Comparison of ENCODE assay signal across 31 cellular contexts in the genomic region with DNA sequence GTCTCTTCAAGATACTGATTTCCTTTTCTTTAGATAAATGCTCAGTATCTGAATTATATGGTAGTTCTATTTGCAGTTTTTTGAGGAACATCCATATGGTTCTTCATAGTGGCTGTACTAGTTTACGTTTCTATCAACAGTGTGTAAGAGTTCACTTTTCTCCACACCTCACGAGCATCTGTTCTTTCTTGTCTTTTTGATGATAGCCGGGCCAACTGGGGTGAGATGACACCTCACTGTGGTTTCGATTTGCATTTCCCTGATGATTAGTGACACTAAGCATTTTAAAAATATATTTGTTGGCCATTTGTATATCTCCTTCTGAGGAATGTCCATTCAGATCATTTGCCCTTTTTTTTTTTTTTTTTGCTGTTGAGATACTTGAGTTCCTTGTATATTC.
"Had no signal": no experiment of that assay in that cellular context is flagged by ENCODE, and none has a peak within 500 bp of the region (broad histone marks: within the 10 kb centered on the region; RNA-seq: fewer than 3 reads in every experiment).

No MANE protein-coding gene starts in this region.

- FAIRE-seq: bronchial epithelial cell had no signal

- H3K4me1 ChIP-seq: adrenal gland, SJSA1 had no signal

- H3K27ac Mint-ChIP-seq: activated CD4-positive, alpha-beta memory T cell treated with anti-CD3 and anti-CD28 coated beads for 36 hours; activated naive CD4-positive, alpha-beta T cell treated with anti-CD3 and anti-CD28 coated beads for 36 hours; activated naive CD4-positive, alpha-beta T cell treated with anti-CD3 and anti-CD28 coated beads, Interleukin-2, amount 50 U/mL, for 72 hours; activated T-helper 1 cell treated with anti-CD3 and anti-CD28 coated beads, Interleukin-12 subunit alpha, Interleukin-12 subunit beta, Interleukin-2, Interleukin-4 antibody, amounts not matched to agents 30 ng/mL and 10 ng/mL and 1 ng/mL, durations not matched to agents 14 hours and 24 hours and 36 hours; brain; T-helper 1 cell treated with Interleukin-12 subunit alpha and Interleukin-12 subunit beta and Interleukin-4 antibody, amounts not matched to agents 30 μg/mL and 1 μg/mL, for 36 hours; T-helper 2 cell treated with Interferon-gamma antibody and Interleukin-4, amounts not matched to agents 5 μg/mL and 100 μg/mL, for 36 hours; WTC11 had no signal

- H3K9me3 ChIP-seq: SJSA1, SK-N-SH had no signal

- H3K27ac ChIP-seq: adrenal gland, SJSA1 had no signal

- H3K27me3 ChIP-seq: adrenal gland, SJSA1 had no signal

- H3K9ac ChIP-seq: SK-N-SH had no signal

- H3K4me2 ChIP-seq: SK-N-SH had no signal

- ATAC-seq: activated naive CD4-positive, alpha-beta T cell treated with anti-CD3 and anti-CD28 coated beads, Interleukin-2, amount 50 U/mL, for 72 hours; activated T-cell treated with anti-CD3 and anti-CD28 coated beads, Interleukin-2, amount 50 U/mL, for 4 hours; Panc1; WTC11 had no signal

- H3K36me3 ChIP-seq: adrenal gland, SJSA1 had no signal

- H3K4me3 ChIP-seq: adrenal gland, SJSA1 had no signal

- H3K4me3 Mint-ChIP-seq: activated CD4-positive, alpha-beta memory T cell treated with anti-CD3 and anti-CD28 coated beads for 36 hours; activated naive CD4-positive, alpha-beta T cell treated with anti-CD3 and anti-CD28 coated beads for 36 hours; activated T-cell treated with anti-CD3 and anti-CD28 coated beads, Interleukin-2, amount 50 U/mL, for 4 hours; activated T-helper 1 cell treated with anti-CD3 and anti-CD28 coated beads, Interleukin-12 subunit alpha, Interleukin-12 subunit beta, Interleukin-2, Interleukin-4 antibody, amounts not matched to agents 30 ng/mL and 10 ng/mL and 1 ng/mL, durations not matched to agents 14 hours and 24 hours and 36 hours; brain; T-helper 1 cell treated with Interleukin-12 subunit alpha and Interleukin-12 subunit beta and Interleukin-4 antibody, amounts not matched to agents 30 μg/mL and 1 μg/mL, for 36 hours; T-helper 2 cell treated with Interferon-gamma antibody and Interleukin-4, amounts not matched to agents 5 μg/mL and 100 μg/mL, for 36 hours; WTC11 had no signal

- H3K9me3 Mint-ChIP-seq: activated CD4-positive, alpha-beta memory T cell treated with anti-CD3 and anti-CD28 coated beads for 36 hours; activated T-helper 1 cell treated with anti-CD3 and anti-CD28 coated beads, Interleukin-12 subunit alpha, Interleukin-12 subunit beta, Interleukin-2, Interleukin-4 antibody, amounts not matched to agents 30 ng/mL and 10 ng/mL and 1 ng/mL, durations not matched to agents 14 hours and 24 hours and 36 hours; T-helper 1 cell treated with Interleukin-12 subunit alpha and Interleukin-12 subunit beta and Interleukin-4 antibody, amounts not matched to agents 30 μg/mL and 1 μg/mL, for 36 hours; T-helper 2 cell treated with Interferon-gamma antibody and Interleukin-4, amounts not matched to agents 5 μg/mL and 100 μg/mL, for 36 hours had no signal

- DNase-seq: activated CD4-positive, alpha-beta memory T cell treated with anti-CD3 and anti-CD28 coated beads for 36 hours; activated CD4-positive, alpha-beta T cell treated with anti-CD3 and anti-CD28 coated beads for 4 hours; activated CD4-positive, alpha-beta T cell treated with anti-CD3 and anti-CD28 coated beads, Interleukin-2, amount 50 U/mL, for 1 hour; activated CD4-positive, CD25-positive, alpha-beta regulatory T cell treated with anti-CD3 and anti-CD28 coated beads, Interleukin-2, amount 50 U/mL, for 72 hours; activated CD8-positive, alpha-beta memory T cell treated with anti-CD3 and anti-CD28 coated beads, Interleukin-2, amount 50 U/mL, for 4 hours; activated gamma-delta T cell treated with Interleukin-2 at 50 U/mL for 16 hours; activated naive CD4-positive, alpha-beta T cell treated with anti-CD3 and anti-CD28 coated beads for 36 hours; activated T-cell treated with anti-CD3 and anti-CD28 coated beads for 4 hours; activated T-cell treated with anti-CD3 and anti-CD28 coated beads, Interleukin-2, amount 50 U/mL, for 4 hours; adrenal gland; caudate nucleus; NCI-H1105; NCI-H1436; NCI-H1694; NCI-H1930; NCI-H2107; NCI-H2171; NCI-H510A; NCI-H526 treated with DMSO at 0.1 percent for 48 hours; NCI-H774; SHP77 treated with DMSO at 0.1 percent for 48 hours; SK-N-SH had no signal

- H3K36me3 Mint-ChIP-seq: activated CD4-positive, alpha-beta memory T cell treated with anti-CD3 and anti-CD28 coated beads for 36 hours; activated naive CD4-positive, alpha-beta T cell treated with anti-CD3 and anti-CD28 coated beads, Interleukin-2, amount 50 U/mL, for 72 hours; WTC11 had no signal

- H3K27me3 Mint-ChIP-seq: activated CD4-positive, alpha-beta memory T cell treated with anti-CD3 and anti-CD28 coated beads for 36 hours; brain had no signal
